Comparison of ENCODE assay signal across 8 cellular contexts in the genomic region with DNA sequence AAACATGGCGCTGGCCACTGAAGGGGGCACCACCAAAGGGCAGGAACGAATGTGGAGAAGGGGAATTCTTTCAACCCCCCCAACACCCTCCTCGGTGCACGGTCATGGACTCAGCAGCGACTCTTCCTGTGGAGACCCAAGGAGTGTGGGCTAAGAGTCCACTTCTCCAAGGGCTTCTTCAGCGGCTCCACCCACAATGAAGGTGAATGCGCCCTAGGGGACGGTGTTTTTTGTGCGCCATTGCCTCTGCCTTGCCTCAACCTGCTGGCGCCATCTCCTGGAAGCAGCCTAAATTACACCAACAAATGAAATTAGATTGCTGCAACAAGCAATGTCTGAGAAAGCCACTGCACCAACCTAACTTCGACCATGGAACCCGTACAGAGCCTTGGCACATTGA.
DNase-seq lines count a peak whose midpoint lies in the region; ATAC-seq and TF ChIP-seq lines count a peak whose summit lies in the region.

No MANE protein-coding gene starts in this region.

- no peak overlapping the region for H3K4me3 Mint-ChIP-seq in WTC11

- peak; percentile 46 for TF ChIP-seq CTCF in WTC11 (IDR thresholded peaks at IDR 0.05)

- DNase-seq in NOMO-1 treated with DMSO at 0.1 percent for 48 hours (lab: John Stamatoyannopoulos, UW; ENCODE audit: unreplicated experiment) (peak; percentile 1), NOMO-1 (lab: John Stamatoyannopoulos, UW; ENCODE audit: unreplicated experiment in 2 of 2) (no peak), WTC11 (ENCODE audit: low spot score) (peak; percentile 67), left kidney (ENCODE audit: low read depth, low spot score) (peak; percentile 28), AG08395 (ENCODE audit: low spot score) (no peak), hippocampal formation (lab: John Stamatoyannopoulos, UW) (no peak)
- DNase-seq in Jurkat, Clone E6-1 (ENCODE audit: low read depth, low spot score), result peak; percentile 37

- peaks cover 11% of the 10 kb centered on the region; the same call in 1 of the 2 replicates for H3K9me3 Mint-ChIP-seq in WTC11

- H3K36me3 Mint-ChIP-seq in WTC11, result no peaks in the 10 kb centered on the region; the same call in 1 of the 2 replicates

- no peaks in the 10 kb centered on the region for H3K27me3 Mint-ChIP-seq in WTC11 (ENCODE audit: low read depth)

- H3K4me3 ChIP-seq in Jurkat, Clone E6-1 (ENCODE audit: low read length), result no peak overlapping the region

- CTCF ChIA-PET in WTC11 (lab: Charles Lee), result no interaction called here

- no peaks in the 10 kb centered on the region for H3K4me1 Mint-ChIP-seq in WTC11

- ATAC-seq in WTC11, result peak; percentile 85
- ATAC-seq in GM19035 (IDR thresholded peaks at IDR 0.05; ENCODE audit: unreplicated experiment), result no peak

- no peak overlapping the region for H3K27ac Mint-ChIP-seq in WTC11

- POLR2A ChIA-PET in WTC11 (lab: Charles Lee), result no interaction called here

TF ChIP-seq in WTC11, 78 proteins besides CTCF, POLR2A, EP300 and RAD21:
- TF ChIP-seq IRF2 (CRISPR knock-in tag; IDR thresholded peaks at IDR 0.05; ENCODE audit: borderline replicate concordance, low read depth) (no peak), IRF1 (CRISPR knock-in tag; IDR thresholded peaks at IDR 0.05) (no peak), GABPB1 (CRISPR knock-in tag; IDR thresholded peaks at IDR 0.05) (no peak), SOX15 (CRISPR knock-in tag; IDR thresholded peaks at IDR 0.05) (no peak), NR1H2 (CRISPR knock-in tag; IDR thresholded peaks at IDR 0.05) (no peak)
- TF ChIP-seq, protein P1, sequence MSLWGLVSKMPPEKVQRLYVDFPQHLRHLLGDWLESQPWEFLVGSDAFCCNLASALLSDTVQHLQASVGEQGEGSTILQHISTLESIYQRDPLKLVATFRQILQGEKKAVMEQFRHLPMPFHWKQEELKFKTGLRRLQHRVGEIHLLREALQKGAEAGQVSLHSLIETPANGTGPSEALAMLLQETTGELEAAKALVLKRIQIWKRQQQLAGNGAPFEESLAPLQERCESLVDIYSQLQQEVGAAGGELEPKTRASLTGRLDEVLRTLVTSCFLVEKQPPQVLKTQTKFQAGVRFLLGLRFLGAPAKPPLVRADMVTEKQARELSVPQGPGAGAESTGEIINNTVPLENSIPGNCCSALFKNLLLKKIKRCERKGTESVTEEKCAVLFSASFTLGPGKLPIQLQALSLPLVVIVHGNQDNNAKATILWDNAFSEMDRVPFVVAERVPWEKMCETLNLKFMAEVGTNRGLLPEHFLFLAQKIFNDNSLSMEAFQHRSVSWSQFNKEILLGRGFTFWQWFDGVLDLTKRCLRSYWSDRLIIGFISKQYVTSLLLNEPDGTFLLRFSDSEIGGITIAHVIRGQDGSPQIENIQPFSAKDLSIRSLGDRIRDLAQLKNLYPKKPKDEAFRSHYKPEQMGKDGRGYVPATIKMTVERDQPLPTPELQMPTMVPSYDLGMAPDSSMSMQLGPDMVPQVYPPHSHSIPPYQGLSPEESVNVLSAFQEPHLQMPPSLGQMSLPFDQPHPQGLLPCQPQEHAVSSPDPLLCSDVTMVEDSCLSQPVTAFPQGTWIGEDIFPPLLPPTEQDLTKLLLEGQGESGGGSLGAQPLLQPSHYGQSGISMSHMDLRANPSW (CRISPR knock-in tag; conservative IDR thresholded peaks at IDR 0.05; ENCODE audit: low read depth), result no peak

Comparison
In these comparisons a context has a peak if more than half of its experiments do, and no peak if none do; other contexts are left out.
1. DNase-seq: peak in NOMO-1 treated with DMSO at 0.1 percent for 48 hours (single experiment), Jurkat, Clone E6-1 (single experiment), WTC11 (single experiment) and left kidney (single experiment); none in NOMO-1 (0 of 2), AG08395 (single experiment) and hippocampal formation (0 of 2).